In genomic region chr9:134335095-134335489, GRCh38 we compare ENCODE assay signal across 16 cellular contexts. TPM values are rescaled to one million over a fixed set of nuclear protein-coding genes. Genes with fewer than 3 reads are reported as not detected.
DNase-seq lines count a peak whose midpoint lies in the region; TF ChIP-seq lines count a peak whose summit lies in the region.
"Had no signal": no experiment of that assay in that cellular context is flagged by ENCODE, and none has a peak within 500 bp of the region (broad histone marks: within the 10 kb centered on the region; RNA-seq: fewer than 3 reads in every experiment).

No MANE protein-coding gene starts in this region.

- peak overlapping the region in 1 of 2 donors; percentile 15 for H3K27ac ChIP-seq in breast epithelium
- peak overlapping the region; percentile 37 for H3K27ac ChIP-seq in skeletal muscle tissue (ENCODE audit: low read depth, low read length)
- H3K27ac ChIP-seq: left lung had no signal

- BruUV-seq in MCF 10A (replicated peaks; lab: Mats Ljungman, UMichigan) = no TSS peak

- peak; percentile 46 for DNase-seq in MCF 10A (ENCODE audit: unreplicated experiment)
- no peak for DNase-seq in breast epithelium (ENCODE audit: low spot score in 2 of 2)
- peak; percentile 45 for DNase-seq in RPMI7951 (ENCODE audit: low read depth)
- peak; percentile 50 for DNase-seq in fibroblast of mammary gland (ENCODE audit: low read depth)
- no peak for DNase-seq in cerebellar cortex (ENCODE audit: low spot score)
- no peak for DNase-seq in stimulated activated CD4-positive, alpha-beta T cell treated with anti-CD3 and anti-CD28 coated beads, Interleukin-4, amount 100 ng/mL, for 1 hour
- no peak for DNase-seq in NCI-H2171 (lab: John Stamatoyannopoulos, UW)
- DNase-seq: activated CD4-positive, alpha-beta T cell treated with anti-CD3 and anti-CD28 coated beads, Interleukin-2, amount 10 ng/mL, durations not matched to agents 24 days and 14 days; activated T-cell treated with anti-CD3 and anti-CD28 coated beads, Interleukin-2, amount 50 U/mL, for 24 hours; hippocampal formation; NCI-H1417; stimulated activated naive CD8-positive, alpha-beta T cell treated with anti-CD3 and anti-CD28 coated beads, Interleukin-15, Interleukin-2, amounts not matched to agents 100 U/mL and 50 U/mL, for 24 hours; T-helper 2 cell had no signal

- peaks cover 31% of the 10 kb centered on the region for H3K4me1 Mint-ChIP-seq in MCF 10A (ENCODE audit: insufficient read depth, unreplicated experiment)
- H3K4me1 Mint-ChIP-seq: activated CD4-positive, alpha-beta T cell treated with anti-CD3 and anti-CD28 coated beads, Interleukin-2, amount 10 ng/mL, durations not matched to agents 24 days and 14 days had no signal

- intact Hi-C loops in MCF 10A (cut with micrococcal nuclease) (no loop called here), breast epithelium (cut with DNase I; ENCODE audit: low total_unique reads) (no loop called here)

- no peak overlapping the region for H3K4me3 Mint-ChIP-seq in MCF 10A (ENCODE audit: unreplicated experiment)
- H3K4me3 Mint-ChIP-seq: activated CD4-positive, alpha-beta T cell treated with anti-CD3 and anti-CD28 coated beads, Interleukin-2, amount 10 ng/mL, durations not matched to agents 24 days and 14 days; activated T-cell treated with anti-CD3 and anti-CD28 coated beads, Interleukin-2, amount 50 U/mL, for 24 hours; nephron had no signal

- peak overlapping the region; percentile 29 for H3K27ac Mint-ChIP-seq in MCF 10A (ENCODE audit: low read depth, unreplicated experiment)
- H3K27ac Mint-ChIP-seq: activated CD4-positive, alpha-beta T cell treated with anti-CD3 and anti-CD28 coated beads, Interleukin-2, amount 10 ng/mL, durations not matched to agents 24 days and 14 days; activated T-cell treated with anti-CD3 and anti-CD28 coated beads, Interleukin-2, amount 50 U/mL, for 24 hours had no signal

- H3K9me3 Mint-ChIP-seq in MCF 10A (ENCODE audit: unreplicated experiment) = no peaks in the 10 kb centered on the region
- H3K9me3 Mint-ChIP-seq: activated CD4-positive, alpha-beta T cell treated with anti-CD3 and anti-CD28 coated beads, Interleukin-2, amount 10 ng/mL, durations not matched to agents 24 days and 14 days; activated T-cell treated with anti-CD3 and anti-CD28 coated beads, Interleukin-2, amount 50 U/mL, for 24 hours; nephron had no signal

- H3K4me3 ChIP-seq in breast epithelium = no peak overlapping the region
- no peak overlapping the region for H3K4me3 ChIP-seq in fibroblast of mammary gland (ENCODE audit: control insufficient read depth, low read depth, low read length)
- H3K4me3 ChIP-seq in skeletal muscle tissue (ENCODE audit: low read length in 3 of 3) = no peak overlapping the region
- H3K4me3 ChIP-seq: left lung had no signal

- POLR2A ChIA-PET in MCF 10A (lab: Yijun Ruan, JAX) = interaction anchor here (0.7 to 1.3 kb wide), 4 partner anchors 20 to 651 kb away, joined by 3 read pairs; no protein-coding TSS in a partner anchor

- CTCF ChIA-PET in MCF 10A (lab: Yijun Ruan, JAX) = interaction anchor here (0.6 to 1.7 kb wide), 2 partner anchors 20 to 156 kb away, joined by 3 to 4 read pairs; no protein-coding TSS in a partner anchor

- peak overlapping the region; percentile 51 to 81 (median 70) for H3K9ac ChIP-seq in skeletal muscle tissue (ENCODE audit: low read depth in 1 of 3, low read length in 3 of 3)

- no peaks in the 10 kb centered on the region for H3K27me3 Mint-ChIP-seq in MCF 10A (ENCODE audit: insufficient read depth, unreplicated experiment)
- H3K27me3 Mint-ChIP-seq: activated CD4-positive, alpha-beta T cell treated with anti-CD3 and anti-CD28 coated beads, Interleukin-2, amount 10 ng/mL, durations not matched to agents 24 days and 14 days; activated T-cell treated with anti-CD3 and anti-CD28 coated beads, Interleukin-2, amount 50 U/mL, for 24 hours had no signal

- H3K4me1 ChIP-seq in breast epithelium (peaks cover 21 to 53% of the 10 kb centered on the region in 2 donors), skeletal muscle tissue (ENCODE audit: control insufficient read depth in 3 of 3, insufficient read depth in 3 of 3, low read length in 3 of 3) (peaks cover 98 to 100% (median 100%) of the 10 kb centered on the region in 3 donors)

- peaks cover 18% of the 10 kb centered on the region for H3K36me3 Mint-ChIP-seq in MCF 10A (ENCODE audit: insufficient read depth, unreplicated experiment)

- TF ChIP-seq CTCF in MCF 10A (IDR thresholded peaks at IDR 0.05; ENCODE audit: unreplicated experiment) = no peak
- TF ChIP-seq CTCF in breast epithelium (IDR thresholded peaks at IDR 0.05) = no peak
- TF ChIP-seq CTCF in fibroblast of mammary gland (conservative IDR thresholded peaks at IDR 0.05; ENCODE audit: control insufficient read depth, insufficient read depth, low read depth, low read length) = no peak

- no peak for TF ChIP-seq POLR2A in breast epithelium (IDR thresholded peaks at IDR 0.05)

- H3K27me3 ChIP-seq in breast epithelium = no peaks in the 10 kb centered on the region
- no peaks in the 10 kb centered on the region for H3K27me3 ChIP-seq in skeletal muscle tissue (ENCODE audit: control insufficient read depth in 3 of 3, insufficient read depth in 3 of 3, low read length in 3 of 3)
- H3K27me3 ChIP-seq: left lung had no signal

- H3K9me3 ChIP-seq in breast epithelium (no peaks in the 10 kb centered on the region), skeletal muscle tissue (ENCODE audit: control insufficient read depth in 3 of 3, low read length in 3 of 3) (no peaks in the 10 kb centered on the region)
- H3K9me3 ChIP-seq: left lung had no signal

- H3K36me3 ChIP-seq in breast epithelium (no peaks in the 10 kb centered on the region), skeletal muscle tissue (ENCODE audit: control insufficient read depth in 3 of 3, insufficient read depth in 3 of 3, low read length in 3 of 3) (no peaks in the 10 kb centered on the region)
- H3K36me3 ChIP-seq: left lung had no signal

RNA-seq across cellular contexts. Expression of gene RXRA, which starts 8.8 kb away (rescaled TPM):
- total RNA-seq in MCF 10A (2022) = 57.7 and 65.5 TPM in 2 replicates
- total RNA-seq in breast epithelium = 10 to 100 TPM; 31.0 to 63.0 (median 31.5) TPM
- 3.5 and 5.1 TPM in 2 replicates for total RNA-seq in RPMI7951 (2014; rRNA removed; shearing (Covaris generic))
- total RNA-seq in skeletal muscle tissue = 11.5 TPM

Comparison
In these comparisons a context has a peak if more than half of its experiments do, and no peak if none do; other contexts are left out.
1. DNase-seq: peak in MCF 10A (single experiment), RPMI7951 (single experiment) and fibroblast of mammary gland (single experiment); none in breast epithelium (0 of 2), cerebellar cortex (single experiment), stimulated activated CD4-positive, alpha-beta T cell treated with anti-CD3 and anti-CD28 coated beads, Interleukin-4, amount 100 ng/mL, for 1 hour (single experiment) and NCI-H2171 (single experiment).